10 cellular contexts compared by ENCODE assay signal in genomic region chr3:136120373-136121348, GRCh38.
DNase-seq lines count a peak whose midpoint lies in the region; ATAC-seq lines count a peak whose summit lies in the region.
"Had no signal": no experiment of that assay in that cellular context is flagged by ENCODE, and none has a peak within 500 bp of the region (broad histone marks: within the 10 kb centered on the region; RNA-seq: fewer than 3 reads in every experiment).

No MANE protein-coding gene starts in this region.

- ATAC-seq in GM18520 (IDR thresholded peaks at IDR 0.05; ENCODE audit: unreplicated experiment) (peak; percentile 83), GM21737 (IDR thresholded peaks at IDR 0.05; ENCODE audit: unreplicated experiment) (peak; percentile 92), HG03439 (IDR thresholded peaks at IDR 0.05; ENCODE audit: unreplicated experiment) (peak; percentile 87)
- ATAC-seq: T-cell had no signal

- peak; percentile 28 for DNase-seq in fibroblast of peridontal ligament (ENCODE audit: extremely low read depth)
- no peak for DNase-seq in stimulated activated CD4-positive, alpha-beta T cell treated with anti-CD3 and anti-CD28 coated beads, Interleukin-2, amount 100 ng/mL, for 24 hours
- no peak for DNase-seq in GM19238 (ENCODE audit: insufficient read length, low spot score)
- no peak for DNase-seq in NCI-H1694 (lab: John Stamatoyannopoulos, UW)
- DNase-seq in putamen (ENCODE audit: low spot score): no peak
- DNase-seq: CD8-positive, alpha-beta memory T cell; T-cell had no signal
